Comparison of ENCODE assay signal across 8 cellular contexts in genomic region chr11:64879226-64879900, GRCh38. TPM values are rescaled to one million over a fixed set of nuclear protein-coding genes. Genes with fewer than 3 reads are reported as not detected.
DNase-seq lines count a peak whose midpoint lies in the region; ATAC-seq and TF ChIP-seq lines count a peak whose summit lies in the region.

No MANE protein-coding gene starts in this region.

- ATAC-seq in HG02973 (IDR thresholded peaks at IDR 0.05; ENCODE audit: unreplicated experiment) (peak; percentile 8), GM18498 (IDR thresholded peaks at IDR 0.05; ENCODE audit: unreplicated experiment) (no peak), GM21825 (IDR thresholded peaks at IDR 0.05; ENCODE audit: unreplicated experiment) (no peak)

- H3K27me3 ChIP-seq in AG04450 (ENCODE audit: control insufficient read depth, insufficient read depth, low read length), result no peaks in the 10 kb centered on the region
- H3K27me3 ChIP-seq in layer of hippocampus (ENCODE audit: control insufficient read depth, insufficient read depth, low read length), result no peaks in the 10 kb centered on the region

- DNase-seq in AG04450 (ENCODE audit: low read depth, low spot score) (no peak), superior temporal gyrus (ENCODE audit: extremely low spot score) (peak; percentile 25), COLO829 (ENCODE audit: low spot score) (no peak)

- TF ChIP-seq CTCF in AG04450 (IDR thresholded peaks at IDR 0.05; ENCODE audit: low read depth, low read length), result no peak

- peaks cover 6% of the 10 kb centered on the region; the same call in 1 of the 2 replicates for H3K9me3 ChIP-seq in AG04450 (ENCODE audit: control insufficient read depth, insufficient read depth, low read length)

- H3K4me3 ChIP-seq in AG04450 (ENCODE audit: low read depth, low read length), result peak overlapping the region; percentile 75

- CTCF ChIA-PET in AG04450 (lab: Charles Lee), result interaction anchor here (0.7 to 2.1 kb wide), 2 partner anchors 9 to 26 kb away, joined by 3 to 10 read pairs; no protein-coding TSS in a partner anchor

- WGBS in adipose tissue, 3 donors, result 13 to 16% (median 13%) methylated on average over 16 of the region's 16 CpGs

- POLR2A ChIA-PET in AG04450 (lab: Yijun Ruan, JAX), result interaction anchor here (2.3 to 5.8 kb wide), 2 partner anchors 13 to 23 kb away, joined by 18 to 105 read pairs; no protein-coding TSS in a partner anchor

- H3K27ac ChIP-seq in AG04450 (ENCODE audit: low read depth, low read length) (peak overlapping the region; percentile 65), adipose tissue (ENCODE audit: low read depth, low read length) (peak overlapping the region; percentile 92), layer of hippocampus (ENCODE audit: low read depth, low read length) (peak overlapping the region; percentile 94)

RNA-seq across cellular contexts. Expression of gene EHD1, which starts 0.9 kb away (rescaled TPM):
- 56.1 and 77.7 TPM in 2 replicates for polyA plus RNA-seq in AG04450 (2011; rRNA removed)
- polyA minus RNA-seq in AG04450 (2011; rRNA and poly(A)+ RNA removed), result 98.0 and 147 TPM in 2 replicates
- polyA plus RNA-seq in adipose tissue, result 10 to 100 TPM; 10.3 to 68.5 (median 22.9) TPM

RNA-seq across cellular contexts. Expression of gene CDC42BPG, which starts 34.9 kb away (rescaled TPM):
- polyA plus RNA-seq in AG04450 (2011; rRNA removed) (0.02 and 0.04 TPM in 2 replicates), adipose tissue (1 to 10 TPM in 2 of 3 donors, under 1 TPM in 1; 0.90 to 9.7 (median 1.4) TPM)
- polyA minus RNA-seq in AG04450 (2011; rRNA and poly(A)+ RNA removed), result 0.09 TPM in 1 of 2 replicates, not detected in the other

RNA-seq across cellular contexts. Expression of gene ATG2A, which starts 37.6 kb away (rescaled TPM):
- polyA plus RNA-seq in AG04450 (2011; rRNA removed) (3.7 and 5.1 TPM in 2 replicates), adipose tissue (10 to 100 TPM; 12.4 to 14.7 (median 14.5) TPM)
- polyA minus RNA-seq in AG04450 (2011; rRNA and poly(A)+ RNA removed), result 6.6 and 9.0 TPM in 2 replicates

RNA-seq across cellular contexts. Expression of gene PPP2R5B, which starts 45.1 kb away (rescaled TPM):
- polyA plus RNA-seq in AG04450 (2011; rRNA removed) (11.2 and 16.6 TPM in 2 replicates), adipose tissue (10 to 100 TPM in 2 of 3 donors, 1 to 10 TPM in 1; 10.0 to 17.9 (median 13.0) TPM)
- polyA minus RNA-seq in AG04450 (2011; rRNA and poly(A)+ RNA removed), result 7.7 and 12.2 TPM in 2 replicates

RNA-seq across cellular contexts. Expression of gene GPHA2, which starts 56.3 kb away (rescaled TPM):
- polyA plus RNA-seq in AG04450 (2011; rRNA removed), result not detected in 2 replicates
- polyA minus RNA-seq in AG04450 (2011; rRNA and poly(A)+ RNA removed), result not detected in 2 replicates
- 1 to 10 TPM in 1 of 3 donors, not detected in 2; 3.6 TPM for polyA plus RNA-seq in adipose tissue
